In genomic region chr6:16336056-16336810, GRCh38 we compare ENCODE assay signal across 17 cellular contexts.
DNase-seq lines count a peak whose midpoint lies in the region; ATAC-seq and TF ChIP-seq lines count a peak whose summit lies in the region.
"Had no signal": no experiment of that assay in that cellular context is flagged by ENCODE, and none has a peak within 500 bp of the region (broad histone marks: within the 10 kb centered on the region; RNA-seq: fewer than 3 reads in every experiment).

No MANE protein-coding gene starts in this region.

- DNase-seq in BJ (ENCODE audit: low read depth) (no peak), HFFc6 (no peak), memory B cell (ENCODE audit: low spot score in 2 of 2) (no peak), body of pancreas (no peak)
- no peak for DNase-seq in central memory CD8-positive, alpha-beta T cell (ENCODE audit: low spot score in 2 of 2)
- no peak for DNase-seq in activated CD8-positive, alpha-beta memory T cell treated with anti-CD3 and anti-CD28 coated beads, Interleukin-2, amount 50 U/mL, for 48 hours
- no peak for DNase-seq in NK-92 treated with Interleukin-12 subunit alpha and Interleukin-12 subunit beta, amount 100 ng/mL, for 24 hours (lab: John Stamatoyannopoulos, UW)
- DNase-seq: activated gamma-delta T cell, glutamatergic neuron, immature natural killer cell, NCI-H2227 treated with DMSO at 0.1 percent for 48 hours, SHP77 had no signal

- H3K9me3 Mint-ChIP-seq in HFFc6 (no peaks in the 10 kb centered on the region), memory B cell (no peaks in the 10 kb centered on the region)
- no peaks in the 10 kb centered on the region for H3K9me3 Mint-ChIP-seq in central memory CD8-positive, alpha-beta T cell
- H3K9me3 Mint-ChIP-seq: immature natural killer cell; T-helper 1 cell treated with Interleukin-12 subunit alpha and Interleukin-12 subunit beta and Interleukin-4 antibody, amounts not matched to agents 30 μg/mL and 1 μg/mL, for 36 hours had no signal

- H3K4me3 ChIP-seq in BJ (ENCODE audit: low read depth, low read length) (no peak overlapping the region), body of pancreas (no peak overlapping the region)
- H3K4me3 ChIP-seq: neural progenitor cell had no signal

- no peaks in the 10 kb centered on the region for H3K36me3 Mint-ChIP-seq in HFFc6 (ENCODE audit: low read depth)
- peaks cover 9% of the 10 kb centered on the region for H3K36me3 Mint-ChIP-seq in central memory CD8-positive, alpha-beta T cell (ENCODE audit: insufficient read depth)
- H3K36me3 Mint-ChIP-seq in memory B cell = no peaks in the 10 kb centered on the region
- H3K36me3 Mint-ChIP-seq: neural progenitor cell had no signal

- POLR2A ChIA-PET in BJ (lab: Charles Lee) = no interaction called here

- H3K27me3 ChIP-seq in BJ (ENCODE audit: control insufficient read depth, insufficient read depth, low read length) (no peaks in the 10 kb centered on the region), body of pancreas (no peaks in the 10 kb centered on the region)
- H3K27me3 ChIP-seq: neural progenitor cell had no signal

- no peak overlapping the region for H3K27ac ChIP-seq in body of pancreas
- H3K27ac ChIP-seq: epithelial cell of prostate, neural progenitor cell had no signal

- intact Hi-C loops in body of pancreas (cut with DNase I) = loop anchor here (5.0 to 10.0 kb wide), 2 partner anchors 169 to 421 kb away; no protein-coding TSS in a partner anchor

- peak; percentile 24; the same call in 1 of the 2 replicates for TF ChIP-seq CTCF in BJ (IDR thresholded peaks at IDR 0.05; ENCODE audit: insufficient read depth, low read depth, low read length)
- 0 out of 2 replicates have a peak, but pooled peaks have one; percentile 22 for TF ChIP-seq CTCF in HFFc6 (IDR thresholded peaks at IDR 0.05)
- TF ChIP-seq CTCF in body of pancreas (IDR thresholded peaks at IDR 0.05) = no peak

- no peak overlapping the region for H3K4me3 Mint-ChIP-seq in HFFc6
- no peak overlapping the region for H3K4me3 Mint-ChIP-seq in central memory CD8-positive, alpha-beta T cell
- H3K4me3 Mint-ChIP-seq in memory B cell = no peak overlapping the region
- H3K4me3 Mint-ChIP-seq: immature natural killer cell; mesothelial cell of epicardium; neural progenitor cell; T-helper 1 cell treated with Interleukin-12 subunit alpha and Interleukin-12 subunit beta and Interleukin-4 antibody, amounts not matched to agents 30 μg/mL and 1 μg/mL, for 36 hours had no signal

- peaks cover 14% of the 10 kb centered on the region for H3K4me1 ChIP-seq in body of pancreas

- no peaks in the 10 kb centered on the region for H3K27me3 Mint-ChIP-seq in HFFc6 (ENCODE audit: insufficient read depth)
- H3K27me3 Mint-ChIP-seq in central memory CD8-positive, alpha-beta T cell = no peaks in the 10 kb centered on the region
- no peaks in the 10 kb centered on the region for H3K27me3 Mint-ChIP-seq in memory B cell

- CTCF ChIA-PET in BJ (lab: Yijun Ruan, JAX) = interaction anchor here (0.6 to 6.9 kb wide), 8 partner anchors 14 to 426 kb away, joined by 3 to 70 read pairs (median 10); partner anchors contain the start of gene ATXN1

- H3K27ac Mint-ChIP-seq in HFFc6 (peak overlapping the region; percentile 82), memory B cell (peak overlapping the region; percentile 67)
- peak overlapping the region; percentile 11 for H3K27ac Mint-ChIP-seq in central memory CD8-positive, alpha-beta T cell (ENCODE audit: low read depth)
- H3K27ac Mint-ChIP-seq: immature natural killer cell; mesothelial cell of epicardium; neural progenitor cell; T-helper 1 cell treated with Interleukin-12 subunit alpha and Interleukin-12 subunit beta and Interleukin-4 antibody, amounts not matched to agents 30 μg/mL and 1 μg/mL, for 36 hours had no signal

- ATAC-seq in central memory CD8-positive, alpha-beta T cell (replicated peaks; ENCODE audit: extremely low read depth, poor library complexity, severe bottlenecking) = no peak
- no peak for ATAC-seq in memory B cell (ENCODE audit: low read depth)
- ATAC-seq in body of pancreas = no peak
- ATAC-seq in GM18867 (IDR thresholded peaks at IDR 0.05; ENCODE audit: unreplicated experiment) = no peak

- H3K9me3 ChIP-seq in body of pancreas = no peaks in the 10 kb centered on the region

- WGBS in body of pancreas, 2 donors = 83 to 88% methylated on average over 6 of the region's 6 CpGs

- peaks cover 30% of the 10 kb centered on the region for H3K4me1 Mint-ChIP-seq in HFFc6 (ENCODE audit: low read depth)
- H3K4me1 Mint-ChIP-seq in central memory CD8-positive, alpha-beta T cell = peaks cover 17% of the 10 kb centered on the region
- H3K4me1 Mint-ChIP-seq in memory B cell = peaks cover 10% of the 10 kb centered on the region
- H3K4me1 Mint-ChIP-seq: immature natural killer cell had no signal

- H3K36me3 ChIP-seq in BJ (ENCODE audit: control insufficient read depth, insufficient read depth, low read length) (no peaks in the 10 kb centered on the region), body of pancreas (replicated peaks in 1 of 2; ENCODE audit: insufficient read depth in 1 of 2, low read depth in 2 of 2) (no peaks in the 10 kb centered on the region)
- H3K36me3 ChIP-seq: neural progenitor cell had no signal

- no peak for TF ChIP-seq POLR2A in body of pancreas (IDR thresholded peaks at IDR 0.05)

Comparison
In these comparisons a context has a peak if more than half of its experiments do, and no peak if none do; other contexts are left out.
1. CTCF ChIP-seq: peak in BJ (single experiment) and HFFc6 (single experiment); none in body of pancreas (0 of 7).
2. H3K27ac Mint-ChIP-seq: peak in every context shown above with its lines; median percentile 82 in HFFc6; 67 in memory B cell; 11 in central memory CD8-positive, alpha-beta T cell.